ENCODE assay signal across 8 cellular contexts in the genomic region with DNA sequence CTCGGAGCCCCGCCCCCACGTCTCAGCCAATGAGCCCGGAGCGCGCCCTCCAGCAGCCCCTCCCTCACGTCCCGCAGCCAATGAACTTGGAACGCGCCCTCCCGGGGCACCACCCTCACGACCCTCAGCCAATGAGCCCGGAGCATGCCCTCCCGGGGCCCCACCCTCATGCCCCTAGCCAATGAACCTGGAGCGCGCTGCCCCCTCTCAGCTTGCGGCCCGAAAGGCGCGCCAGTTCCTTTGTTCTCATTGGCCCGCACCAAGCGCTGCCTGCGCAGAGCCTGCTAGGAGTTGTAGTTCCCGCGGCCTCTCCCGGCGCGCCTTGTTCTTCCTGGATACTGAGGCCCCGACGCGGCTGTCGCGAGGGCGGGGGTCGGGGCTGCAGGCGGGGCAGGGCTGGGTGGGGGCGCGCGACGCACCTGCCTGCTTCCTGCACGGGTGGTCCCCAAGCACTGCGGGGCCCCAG. TPM values are rescaled to one million over a fixed set of nuclear protein-coding genes. Genes with fewer than 3 reads are reported as not detected.
A peak's percentile ranks its signal among the peaks of the same experiment; 100 is the strongest.
DNase-seq lines count a peak whose midpoint lies in the region; ATAC-seq and TF ChIP-seq lines count a peak whose summit lies in the region.

A gene (plus strand): TSS at position 325 of the 466 bp plus-strand sequence. CDS start 339 bp downstream, outside the sequence.

- TF ChIP-seq CTCF in C4-2B (conservative IDR thresholded peaks at IDR 0.05): no peak

- peak; percentile 100 for DNase-seq in HK-2 (ENCODE audit: unreplicated experiment)
- peak; percentile 99 for DNase-seq in NCI-H82 treated with DMSO at 0.1 percent for 48 hours (lab: John Stamatoyannopoulos, UW; ENCODE audit: unreplicated experiment)
- DNase-seq in activated CD4-positive, alpha-beta T cell treated with anti-CD3 and anti-CD28 coated beads, Interleukin-2, amount 50 U/mL, for 48 hours: peak; percentile 100
- DNase-seq in dermis blood vessel endothelial cell: peak; percentile 100
- peak; percentile 100 for DNase-seq in left lobe of liver (ENCODE audit: low spot score)
- peak; percentile 100 for DNase-seq in stimulated activated CD4-positive, alpha-beta T cell treated with anti-CD3 and anti-CD28 coated beads, Interleukin-1b, Interleukin-23, amount 100 ng/mL, for 48 hours

- ATAC-seq in GM19455 (IDR thresholded peaks at IDR 0.05; ENCODE audit: unreplicated experiment) (peak; percentile 84), left lobe of liver (peak; percentile 73)

- peak within 1 kb of the TSS; percentile 99 for H3K27ac ChIP-seq in C4-2B

RNA-seq across cellular contexts. Expression of the gene that starts here (rescaled TPM):
- 15.1 and 23.3 TPM in 2 replicates for total RNA-seq in dermis blood vessel endothelial cell
- total RNA-seq in left lobe of liver: 19.4 TPM

Comparison
In these comparisons a context has a peak if more than half of its experiments do, and no peak if none do; other contexts are left out.
1. Peak in every context shown above with its lines: DNase-seq, ATAC-seq and H3K27ac ChIP-seq.